ENCODE assay signal across 8 cellular contexts in genomic region chr16:75464130-75464918, GRCh38. TPM values are rescaled to one million over a fixed set of nuclear protein-coding genes. Genes with fewer than 3 reads are reported as not detected.
DNase-seq lines count a peak whose midpoint lies in the region; ATAC-seq and TF ChIP-seq lines count a peak whose summit lies in the region.

Gene TMEM170A (minus strand): TSS chr16:75464689. CDS start chr16:75464600, 89 bp downstream.

- H3K9me3 Mint-ChIP-seq in activated naive CD4-positive, alpha-beta T cell treated with anti-CD3 and anti-CD28 coated beads, Interleukin-2, amount 50 U/mL, for 72 hours: no peaks in the 10 kb centered on the region

- H3K27me3 ChIP-seq in testis: no peaks in the 10 kb centered on the region

- H3K27ac ChIP-seq in testis: peak within 1 kb of the TSS; percentile 91 to 94

- 0 to 1% methylated on average over 1 to 62 of the region's 89 CpGs for WGBS in testis, 2 donors

- intact Hi-C loops in testis (cut with DNase I; ENCODE audit: low total_unique reads): no loop called here

- H3K4me1 ChIP-seq in testis: peaks cover 9% of the 10 kb centered on the region

- TF ChIP-seq CTCF in GM12864 (IDR thresholded peaks at IDR 0.05; ENCODE audit: low read depth, low read length, missing control alignments) (peak; percentile 99), omental fat pad (IDR thresholded peaks at IDR 0.05) (peak in 2 of 3 donors; percentile 99), testis (IDR thresholded peaks at IDR 0.05) (peak; percentile 100)

- ATAC-seq in HG02623 (IDR thresholded peaks at IDR 0.05; ENCODE audit: unreplicated experiment): peak; percentile 89
- peak; percentile 94 for ATAC-seq in activated naive CD4-positive, alpha-beta T cell treated with anti-CD3 and anti-CD28 coated beads, Interleukin-2, amount 50 U/mL, for 72 hours
- ATAC-seq in omental fat pad (ENCODE audit: low FRiP score): peak; percentile 100

- peak; percentile 92 for DNase-seq in GM12864 (ENCODE audit: low read depth)
- DNase-seq in NCI-H1092 treated with DMSO at 0.1 percent for 48 hours (lab: John Stamatoyannopoulos, UW): peak; percentile 98
- peak; percentile 97 for DNase-seq in SKM-1 (lab: John Stamatoyannopoulos, UW; ENCODE audit: unreplicated experiment)
- DNase-seq in activated naive CD4-positive, alpha-beta T cell treated with anti-CD3 and anti-CD28 coated beads, Interleukin-2, amount 50 U/mL, for 72 hours (ENCODE audit: low spot score in 2 of 2): peak; percentile 100
- peak; percentile 82 for DNase-seq in glomerular endothelial cell (ENCODE audit: extremely low read depth, low read depth, low spot score)
- peak; percentile 98 for DNase-seq in omental fat pad (ENCODE audit: low spot score)
- DNase-seq in testis: peak; percentile 99

- TF ChIP-seq POLR2A in testis (IDR thresholded peaks at IDR 0.05): no peak

- peak within 1 kb of the TSS; percentile 98 for H3K4me3 ChIP-seq in GM12864 (ENCODE audit: low read depth, low read length)
- peak within 1 kb of the TSS; percentile 93 to 97 for H3K4me3 ChIP-seq in testis

- H3K36me3 ChIP-seq in testis (ENCODE audit: low read depth, missing control alignments): no peaks in the 10 kb centered on the region

- peak within 1 kb of the TSS; percentile 81 to 99 for H3K27ac Mint-ChIP-seq in activated naive CD4-positive, alpha-beta T cell treated with anti-CD3 and anti-CD28 coated beads, Interleukin-2, amount 50 U/mL, for 72 hours

- H3K9me3 ChIP-seq in testis: no peaks in the 10 kb centered on the region

- peaks cover 5 to 18% of the 10 kb centered on the region in 2 donors for H3K36me3 Mint-ChIP-seq in activated naive CD4-positive, alpha-beta T cell treated with anti-CD3 and anti-CD28 coated beads, Interleukin-2, amount 50 U/mL, for 72 hours

RNA-seq across cellular contexts. Expression of gene TMEM170A, which starts in this region (rescaled TPM):
- total RNA-seq in activated naive CD4-positive, alpha-beta T cell treated with anti-CD3 and anti-CD28 coated beads, Interleukin-2, amount 50 U/mL, for 72 hours: 10 to 100 TPM; 21.8 to 33.5 TPM
- 10.1 and 22.6 TPM in 2 replicates for total RNA-seq in glomerular endothelial cell
- total RNA-seq in omental fat pad: 10 to 100 TPM; 22.4 to 38.3 (median 29.8) TPM
- total RNA-seq in testis: 10 to 100 TPM; 44.3 to 54.2 TPM
- polyA plus RNA-seq in testis (ENCODE audit: insufficient read depth, low read depth, low replicate concordance): 42.2 TPM

Comparison
In these comparisons a context has a peak if more than half of its experiments do, and no peak if none do; other contexts are left out.
1. Peak in every context shown above with its lines: DNase-seq, ATAC-seq, H3K4me3 ChIP-seq and H3K27ac ChIP-seq.